ENCODE assay signal across 13 cellular contexts in the genomic region with DNA sequence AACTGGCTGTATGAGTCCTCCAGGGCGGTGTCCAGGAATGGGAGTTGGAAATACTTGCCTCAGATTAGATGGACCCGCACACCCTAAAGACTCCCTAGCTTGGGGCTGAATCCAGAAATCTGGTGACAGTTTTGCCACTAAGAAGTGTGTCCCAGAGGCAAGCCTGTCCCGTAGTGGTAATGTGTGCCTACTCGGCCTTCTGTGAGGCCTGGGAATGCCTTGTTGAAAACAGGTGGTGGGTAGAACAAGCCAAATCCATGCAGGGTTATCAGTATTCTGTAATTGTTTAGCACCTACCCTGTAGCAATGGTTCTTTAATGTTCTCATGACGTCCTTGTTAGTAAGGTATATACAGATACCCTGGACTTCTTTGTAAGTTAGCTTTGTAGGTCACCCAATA. TPM values are rescaled to one million over a fixed set of nuclear protein-coding genes. Genes with fewer than 3 reads are reported as not detected.
DNase-seq lines count a peak whose midpoint lies in the region; ATAC-seq, FAIRE-seq and TF ChIP-seq lines count a peak whose summit lies in the region.
"Had no signal": no experiment of that assay in that cellular context is flagged by ENCODE, and none has a peak within 500 bp of the region (broad histone marks: within the 10 kb centered on the region; RNA-seq: fewer than 3 reads in every experiment).

No MANE protein-coding gene starts in this region.

- no peak for TF ChIP-seq RAD21 in HepG2 (CRISPR knock-in tag; IDR thresholded peaks at IDR 0.05)

- H3K4me1 ChIP-seq in HepG2 (ENCODE audit: insufficient read depth, low read length) (peaks cover 41% of the 10 kb centered on the region), right lobe of liver (peaks cover 0 to 5% (median 0%) of the 10 kb centered on the region in 4 donors), lung (ENCODE audit: control insufficient read depth in 2 of 2, insufficient read depth in 2 of 2, low read length in 2 of 2) (peaks cover 3 to 8% of the 10 kb centered on the region in 2 donors)

- TSS peak; percentile 55 for BruUV-seq in HepG2 (replicated peaks; lab: Mats Ljungman, UMichigan)

- no peak for FAIRE-seq in HepG2 (lab: Jason Lieb, UNC)

- WGBS in HepG2 (ENCODE audit: low lambda C conversion rate): 51% methylated on average over 2 of the region's 5 CpGs
- 88% methylated on average over 5 of the region's 5 CpGs for WGBS in right lobe of liver (ENCODE audit: insufficient coverage, low coverage, low lambda C conversion rate, missing lambda C conversion rate)
- WGBS in lung, 2 donors: 79 to 86% methylated on average over 5 of the region's 5 CpGs

- POLR2A ChIA-PET in HepG2 (lab: Yijun Ruan, JAX): no interaction called here

- H3K4me3 ChIP-seq in HepG2 (replicated peaks in 1 of 3; ENCODE audit: insufficient read depth in 1 of 3, low read depth in 2 of 3, low read length in 3 of 3): no peak overlapping the region
- H3K4me3 ChIP-seq in right lobe of liver: no peak overlapping the region
- no peak overlapping the region for H3K4me3 ChIP-seq in lung

- H3K27me3 ChIP-seq in HepG2 (ENCODE audit: control insufficient read depth in 1 of 2, insufficient read depth in 2 of 2, low read length in 2 of 2) (no peaks in the 10 kb centered on the region; a peak in 2 of 5 replicates), right lobe of liver (no peaks in the 10 kb centered on the region), lung (ENCODE audit: control insufficient read depth, insufficient read depth) (no peaks in the 10 kb centered on the region)

- no peaks in the 10 kb centered on the region for H3K9me3 ChIP-seq in HepG2 (ENCODE audit: low read length)
- no peaks in the 10 kb centered on the region for H3K9me3 ChIP-seq in right lobe of liver
- H3K9me3 ChIP-seq in lung (ENCODE audit: control insufficient read depth in 2 of 2, insufficient read depth in 1 of 2, low read length in 1 of 2): no peaks in the 10 kb centered on the region

- ATAC-seq in HepG2 (no peak), right lobe of liver (no peak), lung (ENCODE audit: insufficient read depth, low FRiP score) (no peak), GM19455 (IDR thresholded peaks at IDR 0.05; ENCODE audit: unreplicated experiment) (no peak), HG03108 (IDR thresholded peaks at IDR 0.05; ENCODE audit: unreplicated experiment) (no peak)
- ATAC-seq in activated naive CD8-positive, alpha-beta T cell treated with anti-CD3 and anti-CD28 coated beads, Interleukin-2, amount 50 U/mL, for 24 hours: no peak
- ATAC-seq: effector memory CD8-positive, alpha-beta T cell had no signal

- CTCF ChIA-PET in HepG2 (lab: Yijun Ruan, JAX; ENCODE audit: low intra/inter-chr PET ratio, low total read pairs): no interaction called here

- H3K4me1 Mint-ChIP-seq in activated naive CD8-positive, alpha-beta T cell treated with anti-CD3 and anti-CD28 coated beads, Interleukin-2, amount 50 U/mL, for 24 hours: peaks cover 28% of the 10 kb centered on the region

- DNase-seq in HepG2 (ENCODE audit: low spot score) (no peak), right lobe of liver (no peak), lung (ENCODE audit: low spot score) (no peak), COR-L47 (lab: John Stamatoyannopoulos, UW) (no peak)
- no peak for DNase-seq in activated naive CD8-positive, alpha-beta T cell treated with anti-CD3 and anti-CD28 coated beads, Interleukin-2, amount 50 U/mL, for 24 hours
- no peak for DNase-seq in activated CD8-positive, alpha-beta memory T cell treated with anti-CD3 and anti-CD28 coated beads, Interleukin-2, amount 50 U/mL, for 48 hours
- DNase-seq: activated effector memory CD4-positive, alpha-beta T cell treated with Interleukin-2 at 50 U/mL for 16 hours; effector memory CD8-positive, alpha-beta T cell; NCI-H524 had no signal

- H3K4me2 ChIP-seq in HepG2 (ENCODE audit: low read depth, low read length): no peak overlapping the region

- H3K36me3 ChIP-seq in HepG2 (replicated peaks in 1 of 2; ENCODE audit: control insufficient read depth in 1 of 2, insufficient read depth in 2 of 2, low read length in 2 of 2) (no peaks in the 10 kb centered on the region), right lobe of liver (no peaks in the 10 kb centered on the region), lung (ENCODE audit: control insufficient read depth in 2 of 2, insufficient read depth in 2 of 2, low read length in 2 of 2) (no peaks in the 10 kb centered on the region)

- no peak overlapping the region for H3K27ac Mint-ChIP-seq in activated naive CD8-positive, alpha-beta T cell treated with anti-CD3 and anti-CD28 coated beads, Interleukin-2, amount 50 U/mL, for 24 hours

- H3K9ac ChIP-seq in HepG2 (ENCODE audit: insufficient read depth, low read depth, low read length): no peak overlapping the region

- TF ChIP-seq EP300 in HepG2 (IDR thresholded peaks at IDR 0.05; ENCODE audit: low read depth in 2 of 2, low read length in 2 of 2) (no peak), HepG2 (CRISPR knock-in tag; IDR thresholded peaks at IDR 0.05; ENCODE audit: borderline replicate concordance) (no peak)

- H3K36me3 Mint-ChIP-seq in activated naive CD8-positive, alpha-beta T cell treated with anti-CD3 and anti-CD28 coated beads, Interleukin-2, amount 50 U/mL, for 24 hours (ENCODE audit: low read depth): no peaks in the 10 kb centered on the region

- intact Hi-C loops in HepG2 (cut with micrococcal nuclease; ENCODE audit: unreplicated experiment): no loop called here
- intact Hi-C loops in right lobe of liver (cut with DNase I): no loop called here

- no peaks in the 10 kb centered on the region for H4K20me1 ChIP-seq in HepG2 (ENCODE audit: insufficient read depth, low read length)

- TF ChIP-seq CTCF in HepG2 (CRISPR knock-in tag; IDR thresholded peaks at IDR 0.05) (no peak), right lobe of liver (IDR thresholded peaks at IDR 0.05) (no peak), lung (IDR thresholded peaks at IDR 0.05; ENCODE audit: control extremely low read depth, extremely low read depth) (no peak)

- no peak overlapping the region for H2AFZ ChIP-seq in HepG2 (ENCODE audit: low read length)

- no peaks in the 10 kb centered on the region for H3K79me2 ChIP-seq in HepG2 (ENCODE audit: insufficient read depth, low read length)

- no peak for TF ChIP-seq POLR2A in HepG2 (IDR thresholded peaks at IDR 0.05; ENCODE audit: insufficient read depth in 1 of 2, low read depth in 2 of 2, low read length in 2 of 2)
- no peak for TF ChIP-seq POLR2A in right lobe of liver (IDR thresholded peaks at IDR 0.05)

- in situ Hi-C loops in HepG2 (cut with HindIII; ENCODE audit: extremely low pct_ligation_motif_present, low pct_unique_long_range_greater_than_20kb): no loop called here

- no peaks in the 10 kb centered on the region for H3K9me3 Mint-ChIP-seq in activated naive CD8-positive, alpha-beta T cell treated with anti-CD3 and anti-CD28 coated beads, Interleukin-2, amount 50 U/mL, for 24 hours
- H3K9me3 Mint-ChIP-seq: effector memory CD8-positive, alpha-beta T cell had no signal

- peaks cover 17% of the 10 kb centered on the region for H3K27me3 Mint-ChIP-seq in activated naive CD8-positive, alpha-beta T cell treated with anti-CD3 and anti-CD28 coated beads, Interleukin-2, amount 50 U/mL, for 24 hours

- H3K27ac ChIP-seq in HepG2 (ENCODE audit: extremely low read length, insufficient read depth, low read length) (no peak overlapping the region), right lobe of liver (no peak overlapping the region), lung (ENCODE audit: low read depth in 1 of 2, low read length in 1 of 2) (peak overlapping the region; percentile 28 to 77)

- peak overlapping the region; percentile 80 for H3K4me3 Mint-ChIP-seq in activated naive CD8-positive, alpha-beta T cell treated with anti-CD3 and anti-CD28 coated beads, Interleukin-2, amount 50 U/mL, for 24 hours

RNA-seq across cellular contexts. Expression of gene C3orf52, which starts 1.6 kb away (rescaled TPM):
- total RNA-seq in HepG2 (2016; rRNA removed; fragmentation: Illumina TruSeq; extraction: Trizol): 1.0 and 1.2 TPM in 2 replicates
- total RNA-seq in HepG2 (2016; cell fraction: cytosol; rRNA removed; fragmentation: Illumina TruSeq; extraction: Trizol; ENCODE audit: low read depth): 0.18 and 0.30 TPM in 2 replicates
- 0.70 and 1.1 TPM in 2 replicates for total RNA-seq in HepG2 (2016; cell fraction: insoluble cytoplasmic fraction; rRNA removed; fragmentation: Illumina TruSeq; extraction: Trizol)
- total RNA-seq in HepG2 (2016; cell fraction: membrane; rRNA removed; fragmentation: Illumina TruSeq; extraction: Trizol): 0.55 and 0.62 TPM in 2 replicates
- 1.5 and 1.6 TPM in 2 replicates for total RNA-seq in HepG2 (2016; cell fraction: nucleus; rRNA removed; fragmentation: Illumina TruSeq; extraction: Trizol)
- polyA plus RNA-seq in HepG2 (2011; rRNA removed): 0.79 and 1.1 TPM in 2 replicates
- polyA plus RNA-seq in HepG2 (2011; cell fraction: cytosol; rRNA removed): 0.51 and 0.91 TPM in 2 replicates
- 1.0 and 2.3 TPM in 2 replicates for polyA plus RNA-seq in HepG2 (2011; cell fraction: nucleus; rRNA removed)
- 0.16 and 0.49 TPM in 2 replicates for polyA plus RNA-seq in HepG2 (2012)
- polyA plus RNA-seq in HepG2 (2016; cell fraction: cytosol; fragmentation: Illumina TruSeq; extraction: Trizol; ENCODE audit: low read depth): 0.14 and 0.20 TPM in 2 replicates
- 0.41 and 0.96 TPM in 2 replicates for polyA plus RNA-seq in HepG2 (2016; cell fraction: insoluble cytoplasmic fraction; fragmentation: Illumina TruSeq; extraction: Trizol; ENCODE audit: low read depth)
- 0.31 and 0.32 TPM in 2 replicates for polyA plus RNA-seq in HepG2 (2016; cell fraction: membrane; fragmentation: Illumina TruSeq; extraction: Trizol; ENCODE audit: low read depth)
- polyA plus RNA-seq in HepG2 (2016; cell fraction: nucleus; fragmentation: Illumina TruSeq; extraction: Trizol; ENCODE audit: insufficient read depth, low read depth): 1.1 and 1.3 TPM in 2 replicates
- polyA minus RNA-seq in HepG2 (2011; rRNA and poly(A)+ RNA removed; ENCODE audit: low replicate concordance): 0.28 and 8.6 TPM in 2 replicates
- polyA minus RNA-seq in HepG2 (2011; cell fraction: cytosol; rRNA and poly(A)+ RNA removed): 0.40 and 0.97 TPM in 2 replicates
- polyA minus RNA-seq in HepG2 (2011; cell fraction: nucleus; rRNA and poly(A)+ RNA removed): 4.0 and 5.2 TPM in 2 replicates
- under 1 TPM; 0.12 to 0.69 (median 0.34) TPM for total RNA-seq in right lobe of liver
- total RNA-seq in lung: 10 to 100 TPM; 21.4 to 22.4 TPM
- polyA plus RNA-seq in lung: 1 to 10 TPM; 6.5 to 7.6 TPM

RNA-seq across cellular contexts. Expression of gene GCSAM, which starts 45.3 kb away (rescaled TPM):
- total RNA-seq in HepG2 (2016; rRNA removed; fragmentation: Illumina TruSeq; extraction: Trizol): not detected in 2 replicates
- total RNA-seq in HepG2 (2016; cell fraction: cytosol; rRNA removed; fragmentation: Illumina TruSeq; extraction: Trizol; ENCODE audit: low read depth): not detected in 2 replicates
- total RNA-seq in HepG2 (2016; cell fraction: insoluble cytoplasmic fraction; rRNA removed; fragmentation: Illumina TruSeq; extraction: Trizol): not detected in 2 replicates
- not detected in 2 replicates for total RNA-seq in HepG2 (2016; cell fraction: membrane; rRNA removed; fragmentation: Illumina TruSeq; extraction: Trizol)
- not detected in 2 replicates for total RNA-seq in HepG2 (2016; cell fraction: nucleus; rRNA removed; fragmentation: Illumina TruSeq; extraction: Trizol)
- not detected in 2 replicates for polyA plus RNA-seq in HepG2 (2011; rRNA removed)
- polyA plus RNA-seq in HepG2 (2011; cell fraction: cytosol; rRNA removed): 0.05 and 0.07 TPM in 2 replicates
- not detected in 2 replicates for polyA plus RNA-seq in HepG2 (2011; cell fraction: nucleus; rRNA removed)
- polyA plus RNA-seq in HepG2 (2012): not detected in 2 replicates
- not detected in 2 replicates for polyA plus RNA-seq in HepG2 (2016; cell fraction: cytosol; fragmentation: Illumina TruSeq; extraction: Trizol; ENCODE audit: low read depth)
- not detected in 2 replicates for polyA plus RNA-seq in HepG2 (2016; cell fraction: insoluble cytoplasmic fraction; fragmentation: Illumina TruSeq; extraction: Trizol; ENCODE audit: low read depth)
- not detected in 2 replicates for polyA plus RNA-seq in HepG2 (2016; cell fraction: membrane; fragmentation: Illumina TruSeq; extraction: Trizol; ENCODE audit: low read depth)
- not detected in 2 replicates for polyA plus RNA-seq in HepG2 (2016; cell fraction: nucleus; fragmentation: Illumina TruSeq; extraction: Trizol; ENCODE audit: insufficient read depth, low read depth)
- polyA minus RNA-seq in HepG2 (2011; rRNA and poly(A)+ RNA removed; ENCODE audit: low replicate concordance): 0.19 TPM in 1 of 2 replicates, not detected in the other
- polyA minus RNA-seq in HepG2 (2011; cell fraction: cytosol; rRNA and poly(A)+ RNA removed): not detected in 2 replicates
- polyA minus RNA-seq in HepG2 (2011; cell fraction: nucleus; rRNA and poly(A)+ RNA removed): not detected in 2 replicates
- total RNA-seq in right lobe of liver: under 1 TPM in 2 of 6 experiments, not detected in 4; 0.12 to 0.18 TPM
- under 1 TPM; 0.40 to 0.97 TPM for total RNA-seq in lung
- polyA plus RNA-seq in lung: under 1 TPM; 0.14 to 0.55 TPM
- polyA plus RNA-seq: BJ had no signal

RNA-seq across cellular contexts. Expression of gene TMPRSS7, which starts 53.2 kb away (rescaled TPM):
- total RNA-seq in HepG2 (2016; rRNA removed; fragmentation: Illumina TruSeq; extraction: Trizol) (not detected in 2 replicates), right lobe of liver (not detected), lung (under 1 TPM; 0.09 to 0.31 TPM)
- total RNA-seq in HepG2 (2016; cell fraction: cytosol; rRNA removed; fragmentation: Illumina TruSeq; extraction: Trizol; ENCODE audit: low read depth): not detected in 2 replicates
- not detected in 2 replicates for total RNA-seq in HepG2 (2016; cell fraction: insoluble cytoplasmic fraction; rRNA removed; fragmentation: Illumina TruSeq; extraction: Trizol)
- not detected in 2 replicates for total RNA-seq in HepG2 (2016; cell fraction: membrane; rRNA removed; fragmentation: Illumina TruSeq; extraction: Trizol)
- total RNA-seq in HepG2 (2016; cell fraction: nucleus; rRNA removed; fragmentation: Illumina TruSeq; extraction: Trizol): not detected in 2 replicates
- polyA plus RNA-seq in HepG2 (2011; rRNA removed) (not detected in 2 replicates), lung (under 1 TPM; 0.12 to 0.23 TPM)
- not detected in 2 replicates for polyA plus RNA-seq in HepG2 (2011; cell fraction: cytosol; rRNA removed)
- polyA plus RNA-seq in HepG2 (2011; cell fraction: nucleus; rRNA removed): not detected in 2 replicates
- polyA plus RNA-seq in HepG2 (2012): not detected in 2 replicates
- polyA plus RNA-seq in HepG2 (2016; cell fraction: cytosol; fragmentation: Illumina TruSeq; extraction: Trizol; ENCODE audit: low read depth): not detected in 2 replicates
- not detected in 2 replicates for polyA plus RNA-seq in HepG2 (2016; cell fraction: insoluble cytoplasmic fraction; fragmentation: Illumina TruSeq; extraction: Trizol; ENCODE audit: low read depth)
- not detected in 2 replicates for polyA plus RNA-seq in HepG2 (2016; cell fraction: membrane; fragmentation: Illumina TruSeq; extraction: Trizol; ENCODE audit: low read depth)
- polyA plus RNA-seq in HepG2 (2016; cell fraction: nucleus; fragmentation: Illumina TruSeq; extraction: Trizol; ENCODE audit: insufficient read depth, low read depth): not detected in 2 replicates
- polyA minus RNA-seq in HepG2 (2011; rRNA and poly(A)+ RNA removed; ENCODE audit: low replicate concordance): not detected in 2 replicates
- polyA minus RNA-seq in HepG2 (2011; cell fraction: cytosol; rRNA and poly(A)+ RNA removed): not detected in 2 replicates
- not detected in 2 replicates for polyA minus RNA-seq in HepG2 (2011; cell fraction: nucleus; rRNA and poly(A)+ RNA removed)
- total RNA-seq: omental fat pad had no signal
- polyA plus RNA-seq: BJ had no signal

Comparison
In these comparisons a context has a peak if more than half of its experiments do, and no peak if none do; other contexts are left out.
1. H3K27ac ChIP-seq: peak in lung (2 of 2); none in HepG2 (single experiment) and right lobe of liver (0 of 3).
2. RNA of gene C3orf52, which starts 1.6 kb away (total RNA-seq): 21.4 to 22.4 TPM in lung; 0.18 to 1.6 TPM in HepG2 and 0.12 to 0.69 TPM in right lobe of liver; every median in the first group is over 4 times any median in the second.